ENCODE assay signal across 18 cellular contexts in the genomic region with DNA sequence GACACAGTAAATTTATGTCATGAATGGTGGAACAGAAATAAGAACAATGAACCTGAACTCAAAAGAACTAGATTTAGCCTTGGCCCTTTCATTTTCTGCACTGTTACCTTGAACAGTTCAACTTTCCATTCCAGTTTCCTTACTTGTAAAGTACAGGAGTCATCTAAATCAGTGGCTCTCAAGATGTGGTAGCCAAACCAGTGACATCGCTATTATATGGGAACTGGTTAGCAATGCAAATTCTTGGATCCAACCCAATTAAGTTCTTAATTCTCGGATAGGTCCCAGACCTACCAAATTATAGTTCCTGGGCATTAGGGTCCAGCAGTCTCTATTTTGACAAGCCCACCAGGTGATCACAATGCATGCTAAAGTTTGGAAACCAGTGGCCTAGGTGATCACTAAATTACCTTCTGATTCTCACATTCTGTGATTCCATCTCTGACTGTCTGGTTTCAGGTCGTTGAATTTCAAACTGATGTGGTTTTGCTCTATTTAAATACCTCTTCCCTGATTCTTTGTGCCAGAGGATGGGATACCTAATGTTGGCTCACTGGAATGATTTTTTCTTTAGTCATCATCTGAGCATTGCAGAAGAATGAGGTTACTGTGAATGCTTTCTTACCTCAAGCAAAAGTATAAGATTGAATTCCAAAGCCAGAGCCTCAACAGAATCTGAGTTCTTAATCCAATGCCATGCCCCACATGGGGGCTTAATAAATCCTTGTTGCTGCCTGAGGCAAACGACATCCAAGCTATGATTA.
DNase-seq lines count a peak whose midpoint lies in the region; ATAC-seq and TF ChIP-seq lines count a peak whose summit lies in the region.
"Had no signal": no experiment of that assay in that cellular context is flagged by ENCODE, and none has a peak within 500 bp of the region (broad histone marks: within the 10 kb centered on the region; RNA-seq: fewer than 3 reads in every experiment).

No MANE protein-coding gene starts in this region.

- no peaks in the 10 kb centered on the region for H3K27me3 ChIP-seq in brain microvascular endothelial cell (replicated peaks)
- H3K27me3 ChIP-seq: BE2C, right lobe of liver, suprapubic skin had no signal

- in situ Hi-C loops in Caki2 (cut with HindIII; ENCODE audit: low pct_unique_long_range_greater_than_20kb, low sequenced_read_pairs): no loop called here
- in situ Hi-C loops in brain microvascular endothelial cell (cut with HindIII; ENCODE audit: low pct_ligation_motif_present, low sequenced_read_pairs): no loop called here

- H3K36me3 ChIP-seq in brain microvascular endothelial cell (replicated peaks): no peaks in the 10 kb centered on the region
- H3K36me3 ChIP-seq: BE2C, right lobe of liver, suprapubic skin had no signal

- DNase-seq in Caki2 (ENCODE audit: low read depth): peak; percentile 62
- DNase-seq in NCI-H226: peak; percentile 91
- DNase-seq in brain microvascular endothelial cell: peak; percentile 27
- DNase-seq in middle frontal gyrus (ENCODE audit: extremely low spot score, low spot score): peak; percentile 0
- DNase-seq in activated CD4-positive, alpha-beta T cell treated with anti-CD3 and anti-CD28 coated beads for 36 hours: no peak
- DNase-seq in NCI-H1048 (lab: John Stamatoyannopoulos, UW): no peak
- DNase-seq in NK-92 treated with Interleukin-12 subunit alpha and Interleukin-12 subunit beta, amount 100 ng/mL, for 24 hours (lab: John Stamatoyannopoulos, UW): no peak
- DNase-seq in glutamatergic neuron: no peak
- DNase-seq: BE2C; cerebellar nuclear complex; NCI-H2107; right lobe of liver; stimulated activated CD4-positive, alpha-beta T cell treated with anti-CD3 and anti-CD28 coated beads, Interleukin-2, amount 100 ng/mL, for 48 hours had no signal

- no peaks in the 10 kb centered on the region for H3K9me3 Mint-ChIP-seq in activated CD4-positive, alpha-beta T cell treated with anti-CD3 and anti-CD28 coated beads for 36 hours (ENCODE audit: low read depth)
- H3K9me3 Mint-ChIP-seq in glutamatergic neuron (ENCODE audit: unreplicated experiment): no peaks in the 10 kb centered on the region
- H3K9me3 Mint-ChIP-seq: activated T-helper 1 cell treated with anti-CD3 and anti-CD28 coated beads, Interleukin-12 subunit alpha, Interleukin-12 subunit beta, Interleukin-2, Interleukin-4 antibody, amounts not matched to agents 30 ng/mL and 10 ng/mL and 1 ng/mL, durations not matched to agents 14 hours and 24 hours and 36 hours; IgD-negative memory B cell had no signal

- no peak overlapping the region for H3K27ac ChIP-seq in brain microvascular endothelial cell
- H3K27ac ChIP-seq: right lobe of liver, suprapubic skin had no signal

- CTCF ChIA-PET in activated CD4-positive, alpha-beta T cell treated with anti-CD3 and anti-CD28 coated beads for 36 hours (lab: Charles Lee): no interaction called here

- ATAC-seq in activated CD4-positive, alpha-beta T cell treated with anti-CD3 and anti-CD28 coated beads for 36 hours: no peak
- ATAC-seq: Panc1, right lobe of liver had no signal

- H3K27me3 Mint-ChIP-seq in activated CD4-positive, alpha-beta T cell treated with anti-CD3 and anti-CD28 coated beads for 36 hours: peaks cover 3% of the 10 kb centered on the region
- no peaks in the 10 kb centered on the region for H3K27me3 Mint-ChIP-seq in glutamatergic neuron (ENCODE audit: unreplicated experiment)

- POLR2A ChIA-PET in activated CD4-positive, alpha-beta T cell treated with anti-CD3 and anti-CD28 coated beads for 36 hours (lab: Charles Lee): no interaction called here

- TF ChIP-seq CTCF in brain microvascular endothelial cell (IDR thresholded peaks at IDR 0.05; ENCODE audit: low read depth, low read length, missing control alignments) (no peak), glutamatergic neuron (IDR thresholded peaks at IDR 0.05; ENCODE audit: partially characterized antibody, unreplicated experiment) (no peak)

- H3K4me1 Mint-ChIP-seq in activated CD4-positive, alpha-beta T cell treated with anti-CD3 and anti-CD28 coated beads for 36 hours: peaks cover 3% of the 10 kb centered on the region
- H3K4me1 Mint-ChIP-seq in glutamatergic neuron (ENCODE audit: low read depth, unreplicated experiment): peaks cover 25% of the 10 kb centered on the region
- H3K4me1 Mint-ChIP-seq: IgD-negative memory B cell had no signal

- intact Hi-C loops in activated CD4-positive, alpha-beta T cell treated with anti-CD3 and anti-CD28 coated beads for 36 hours (cut with DNase I, micrococcal nuclease): no loop called here

- no peak overlapping the region for H3K4me3 Mint-ChIP-seq in activated CD4-positive, alpha-beta T cell treated with anti-CD3 and anti-CD28 coated beads for 36 hours
- no peak overlapping the region for H3K4me3 Mint-ChIP-seq in glutamatergic neuron (ENCODE audit: unreplicated experiment)
- H3K4me3 Mint-ChIP-seq: activated T-helper 1 cell treated with anti-CD3 and anti-CD28 coated beads, Interleukin-12 subunit alpha, Interleukin-12 subunit beta, Interleukin-2, Interleukin-4 antibody, amounts not matched to agents 30 ng/mL and 10 ng/mL and 1 ng/mL, durations not matched to agents 14 hours and 24 hours and 36 hours; IgD-negative memory B cell; neural crest cell had no signal

- H3K36me3 Mint-ChIP-seq in activated CD4-positive, alpha-beta T cell treated with anti-CD3 and anti-CD28 coated beads for 36 hours (ENCODE audit: low read depth): no peaks in the 10 kb centered on the region
- no peaks in the 10 kb centered on the region for H3K36me3 Mint-ChIP-seq in glutamatergic neuron (ENCODE audit: unreplicated experiment)
- H3K36me3 Mint-ChIP-seq: IgD-negative memory B cell had no signal

- H3K27ac Mint-ChIP-seq in activated CD4-positive, alpha-beta T cell treated with anti-CD3 and anti-CD28 coated beads for 36 hours: no peak overlapping the region
- H3K27ac Mint-ChIP-seq in glutamatergic neuron (ENCODE audit: unreplicated experiment): no peak overlapping the region
- H3K27ac Mint-ChIP-seq: activated T-helper 1 cell treated with anti-CD3 and anti-CD28 coated beads, Interleukin-12 subunit alpha, Interleukin-12 subunit beta, Interleukin-2, Interleukin-4 antibody, amounts not matched to agents 30 ng/mL and 10 ng/mL and 1 ng/mL, durations not matched to agents 14 hours and 24 hours and 36 hours; IgD-negative memory B cell had no signal

- H3K4me3 ChIP-seq in brain microvascular endothelial cell (ENCODE audit: low read depth, low read length): no peak overlapping the region
- H3K4me3 ChIP-seq: right lobe of liver, suprapubic skin had no signal

Comparison
In these comparisons a context has a peak if more than half of its experiments do, and no peak if none do; other contexts are left out.
1. DNase-seq: peak in Caki2 (single experiment), NCI-H226 (single experiment), brain microvascular endothelial cell (single experiment) and middle frontal gyrus (single experiment); none in activated CD4-positive, alpha-beta T cell treated with anti-CD3 and anti-CD28 coated beads for 36 hours (single experiment), NCI-H1048 (single experiment), NK-92 treated with Interleukin-12 subunit alpha and Interleukin-12 subunit beta, amount 100 ng/mL, for 24 hours (single experiment) and glutamatergic neuron (single experiment).